1 cellular context compared by ENCODE assay signal in genomic region chr1:218496561-218496960, GRCh38.
TF ChIP-seq lines count a peak whose summit lies in the region.

No MANE protein-coding gene starts in this region.

TF ChIP-seq in HCT116, 20 proteins besides CTCF, POLR2A, EP300 and RAD21 (continued from another document):
- no peak for TF ChIP-seq REST (IDR thresholded peaks at IDR 0.05; ENCODE audit: low read depth)
- TF ChIP-seq SRF (IDR thresholded peaks at IDR 0.05; ENCODE audit: low read depth), result peak; percentile 66
- TF ChIP-seq, protein P1, sequence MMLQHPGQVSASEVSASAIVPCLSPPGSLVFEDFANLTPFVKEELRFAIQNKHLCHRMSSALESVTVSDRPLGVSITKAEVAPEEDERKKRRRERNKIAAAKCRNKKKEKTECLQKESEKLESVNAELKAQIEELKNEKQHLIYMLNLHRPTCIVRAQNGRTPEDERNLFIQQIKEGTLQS (IDR thresholded peaks at IDR 0.05), result peak; percentile 71
- TF ChIP-seq MAX (IDR thresholded peaks at IDR 0.05), result peak; percentile 64
- peak; percentile 32; the same call in 1 of the 2 replicates for TF ChIP-seq POLR2AphosphoS5 (IDR thresholded peaks at IDR 0.05; ENCODE audit: low read depth, low read length)
